Comparison of ENCODE assay signal across 16 cellular contexts in genomic region chr2:240239325-240239724, GRCh38.
"Had no signal": no experiment of that assay in that cellular context is flagged by ENCODE, and none has a peak within 500 bp of the region (broad histone marks: within the 10 kb centered on the region; RNA-seq: fewer than 3 reads in every experiment).

No MANE protein-coding gene starts in this region.

- DNase-seq: cortex of kidney; effector CD8-positive, alpha-beta T cell; hippocampal formation; kidney glomerular epithelial cell; natural killer cell; ovary; small intestine; stimulated activated CD4-positive, alpha-beta T cell treated with anti-CD3 and anti-CD28 coated beads, Interleukin-12 subunit alpha, Interleukin-12 subunit beta, amount 100 ng/mL, for 4 hours; stimulated activated naive CD4-positive, alpha-beta T cell treated with Interleukin-2 at 50 U/mL for 16 hours had no signal

- H3K27ac ChIP-seq: dorsolateral prefrontal cortex, heart left ventricle, ovary, right atrium auricular region, suprapubic skin, tibial nerve had no signal

- H3K27me3 ChIP-seq: dorsolateral prefrontal cortex, heart left ventricle, ovary, right atrium auricular region, suprapubic skin, tibial nerve had no signal

- H3K9me3 ChIP-seq: ovary, right atrium auricular region, suprapubic skin, tibial nerve had no signal

- H3K4me3 ChIP-seq: dorsolateral prefrontal cortex, heart left ventricle, ovary, right atrium auricular region, suprapubic skin, tibial nerve had no signal

- H3K36me3 ChIP-seq: heart left ventricle, ovary, right atrium auricular region, suprapubic skin, tibial nerve had no signal

- FAIRE-seq: endometrium, frontal cortex, small intestine had no signal
